17 cellular contexts compared by ENCODE assay signal in the genomic region with DNA sequence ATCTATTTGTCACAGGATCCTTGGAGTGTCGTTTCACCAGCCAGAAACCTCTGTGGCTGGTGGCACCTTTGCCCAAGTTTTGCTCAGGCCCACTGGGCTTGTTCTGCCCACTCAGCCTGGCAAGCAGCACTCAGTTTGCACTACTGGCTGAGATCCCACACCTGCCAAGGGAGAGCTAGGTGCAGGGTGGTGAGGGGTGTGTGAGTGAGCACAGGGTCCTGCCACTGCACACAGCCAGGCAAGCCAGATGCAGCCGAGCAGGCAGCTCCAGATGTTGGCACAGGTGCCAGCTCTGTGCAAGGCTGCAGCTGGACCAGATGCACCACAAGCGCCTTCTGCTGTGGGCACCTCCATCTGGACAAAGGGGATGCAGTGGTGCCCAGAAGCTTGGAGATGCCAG.
"Had no signal": no experiment of that assay in that cellular context is flagged by ENCODE, and none has a peak within 500 bp of the region (broad histone marks: within the 10 kb centered on the region; RNA-seq: fewer than 3 reads in every experiment).

No MANE protein-coding gene starts in this region.

- H3K4me3 ChIP-seq: colonic mucosa, left ventricle myocardium inferior, lung, testis, tibial nerve had no signal

- H3K27ac ChIP-seq: colonic mucosa, foreskin keratinocyte, left ventricle myocardium inferior, testis, tibial nerve had no signal

- DNase-seq: cerebellar nuclear complex; colonic mucosa; dermis blood vessel endothelial cell; foreskin keratinocyte; immature natural killer cell; left cardiac atrium; left ventricle myocardium inferior; mesendoderm; naive B cell; small intestine; stimulated activated CD4-positive, alpha-beta T cell treated with anti-CD3 and anti-CD28 coated beads, Interleukin-4, amount 100 ng/mL, for 1 hour; stimulated activated CD8-positive, alpha-beta memory T cell treated with anti-CD3 and anti-CD28 coated beads, Interleukin-4, amount 100 ng/mL, for 48 hours; stimulated activated naive B cell treated with anti-CD40 and anti-IgM and Interleukin-4, amounts not matched to agents 10 μg/mL and 1 μg/mL and 100 μg/mL, for 72 hours; stimulated activated naive CD8-positive, alpha-beta T cell treated with anti-CD3 and anti-CD28 coated beads, Interleukin-15, amount 100 ng/mL, for 72 hours; testis had no signal

- H3K36me3 ChIP-seq: colonic mucosa, left ventricle myocardium inferior, tibial nerve had no signal

- H3K9me3 ChIP-seq: colonic mucosa, testis had no signal

- H3K27me3 ChIP-seq: colonic mucosa, foreskin keratinocyte, testis, tibial nerve had no signal

- ATAC-seq: foreskin keratinocyte, left cardiac atrium had no signal

- H3K4me1 ChIP-seq: colonic mucosa, left ventricle myocardium inferior, testis had no signal
